12 cellular contexts compared by ENCODE assay signal in genomic region chr10:7932301-7933036, GRCh38.
"Had no signal": no experiment of that assay in that cellular context is flagged by ENCODE, and none has a peak within 500 bp of the region (broad histone marks: within the 10 kb centered on the region; RNA-seq: fewer than 3 reads in every experiment).

No MANE protein-coding gene starts in this region.

- H3K27ac Mint-ChIP-seq: activated naive CD4-positive, alpha-beta T cell treated with anti-CD3 and anti-CD28 coated beads, Interleukin-2, amount 50 U/mL, for 24 hours; brain; memory B cell; stimulated activated memory B cell treated with anti-CD40 and anti-IgM and Interleukin-4, amounts not matched to agents 10 μg/mL and 1 μg/mL and 100 μg/mL, for 72 hours had no signal

- H3K27me3 ChIP-seq: dorsolateral prefrontal cortex, esophagus muscularis mucosa, transverse colon had no signal

- DNase-seq: activated effector memory CD4-positive, alpha-beta T cell treated with Interleukin-2 at 50 U/mL for 16 hours; amniotic stem cell; dorsolateral prefrontal cortex; left cardiac atrium; transverse colon had no signal

- H3K4me3 ChIP-seq: dorsolateral prefrontal cortex, esophagus muscularis mucosa, transverse colon had no signal

- H3K36me3 ChIP-seq: esophagus muscularis mucosa, transverse colon had no signal

- H3K9me3 Mint-ChIP-seq: central memory CD8-positive, alpha-beta T cell; memory B cell had no signal

- H3K27ac ChIP-seq: dorsolateral prefrontal cortex, esophagus muscularis mucosa, transverse colon had no signal

- H3K9me3 ChIP-seq: esophagus muscularis mucosa, transverse colon had no signal

- ATAC-seq: activated CD4-positive, CD25-positive, alpha-beta regulatory T cell treated with anti-CD3 and anti-CD28 coated beads, Interleukin-2, amount 50 U/mL, for 24 hours; left cardiac atrium; stimulated activated memory B cell treated with anti-CD40 and anti-IgM and Interleukin-4, amounts not matched to agents 10 μg/mL and 1 μg/mL and 100 μg/mL, for 72 hours had no signal

- H3K4me3 Mint-ChIP-seq: activated naive CD4-positive, alpha-beta T cell treated with anti-CD3 and anti-CD28 coated beads, Interleukin-2, amount 50 U/mL, for 24 hours; brain; central memory CD8-positive, alpha-beta T cell; memory B cell; stimulated activated memory B cell treated with anti-CD40 and anti-IgM and Interleukin-4, amounts not matched to agents 10 μg/mL and 1 μg/mL and 100 μg/mL, for 72 hours had no signal

- H3K27me3 Mint-ChIP-seq: activated naive CD4-positive, alpha-beta T cell treated with anti-CD3 and anti-CD28 coated beads, Interleukin-2, amount 50 U/mL, for 24 hours; brain; central memory CD8-positive, alpha-beta T cell; memory B cell; stimulated activated memory B cell treated with anti-CD40 and anti-IgM and Interleukin-4, amounts not matched to agents 10 μg/mL and 1 μg/mL and 100 μg/mL, for 72 hours had no signal

- H3K4me1 Mint-ChIP-seq: stimulated activated memory B cell treated with anti-CD40 and anti-IgM and Interleukin-4, amounts not matched to agents 10 μg/mL and 1 μg/mL and 100 μg/mL, for 72 hours had no signal
